1 cellular context compared by ENCODE assay signal in the genomic region with DNA sequence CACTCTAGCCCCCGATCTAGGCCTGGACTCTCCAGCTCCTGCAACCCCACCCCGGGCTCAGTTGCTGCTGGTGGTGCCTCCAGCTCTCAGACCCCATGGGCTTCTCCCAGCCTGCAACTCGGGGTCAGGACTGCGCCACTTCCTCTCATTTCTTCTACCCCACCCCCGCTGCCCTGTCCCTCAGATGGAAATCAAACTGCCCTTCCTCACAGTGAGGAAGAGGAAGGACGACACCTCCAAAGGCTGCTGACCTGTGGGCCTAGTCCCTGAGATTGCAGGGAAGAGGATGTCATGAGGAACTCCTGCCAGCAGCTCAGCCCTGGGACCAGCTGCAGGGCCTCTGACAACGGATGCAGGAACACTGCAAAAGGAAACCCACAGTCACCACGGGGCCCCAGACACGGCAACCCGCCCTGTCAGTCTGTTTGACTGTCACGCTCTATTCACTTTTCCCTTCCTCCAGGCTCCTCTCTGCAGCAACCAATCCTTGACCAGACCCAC.
A peak's percentile ranks its signal among the peaks of the same experiment; 100 is the strongest.
TF ChIP-seq lines count a peak whose summit lies in the region.

No MANE protein-coding gene starts in this region.

TF ChIP-seq in GM12878, 131 proteins besides CTCF, POLR2A, EP300 and RAD21 (continued from another document):
- TF ChIP-seq, protein P1, sequence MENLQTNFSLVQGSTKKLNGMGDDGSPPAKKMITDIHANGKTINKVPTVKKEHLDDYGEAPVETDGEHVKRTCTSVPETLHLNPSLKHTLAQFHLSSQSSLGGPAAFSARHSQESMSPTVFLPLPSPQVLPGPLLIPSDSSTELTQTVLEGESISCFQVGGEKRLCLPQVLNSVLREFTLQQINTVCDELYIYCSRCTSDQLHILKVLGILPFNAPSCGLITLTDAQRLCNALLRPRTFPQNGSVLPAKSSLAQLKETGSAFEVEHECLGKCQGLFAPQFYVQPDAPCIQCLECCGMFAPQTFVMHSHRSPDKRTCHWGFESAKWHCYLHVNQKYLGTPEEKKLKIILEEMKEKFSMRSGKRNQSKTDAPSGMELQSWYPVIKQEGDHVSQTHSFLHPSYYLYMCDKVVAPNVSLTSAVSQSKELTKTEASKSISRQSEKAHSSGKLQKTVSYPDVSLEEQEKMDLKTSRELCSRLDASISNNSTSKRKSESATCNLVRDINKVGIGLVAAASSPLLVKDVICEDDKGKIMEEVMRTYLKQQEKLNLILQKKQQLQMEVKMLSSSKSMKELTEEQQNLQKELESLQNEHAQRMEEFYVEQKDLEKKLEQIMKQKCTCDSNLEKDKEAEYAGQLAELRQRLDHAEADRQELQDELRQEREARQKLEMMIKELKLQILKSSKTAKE (IDR thresholded peaks at IDR 0.05; ENCODE audit: low read depth, poor library complexity, severe bottlenecking) = peak; percentile 26
- TF ChIP-seq JUNB (IDR thresholded peaks at IDR 0.05) (no peak), TAF1 (IDR thresholded peaks at IDR 0.05; ENCODE audit: borderline replicate concordance, low read depth, low read length) (peak; percentile 48; the same call in 1 of the 2 replicates), ZBTB11 (CRISPR knock-in tag; IDR thresholded peaks at IDR 0.05) (no peak), MXI1 (IDR thresholded peaks at IDR 0.05; ENCODE audit: low read depth, low read length) (peak; percentile 64), EED (IDR thresholded peaks at IDR 0.05; ENCODE audit: low read depth) (peak; percentile 93), SREBF2 (IDR thresholded peaks at IDR 0.05; ENCODE audit: low read length) (no peak), IKZF2 (IDR thresholded peaks at IDR 0.05) (peak; percentile 69 to 72), ATF2 (IDR thresholded peaks at IDR 0.05; ENCODE audit: low read length) (no peak; the same call in 1 of the 2 replicates), IKZF1 (conservative IDR thresholded peaks at IDR 0.05) (peak; percentile 63), NFIC (IDR thresholded peaks at IDR 0.05; ENCODE audit: low read depth, low read length) (peak; percentile 83), TCF3 (IDR thresholded peaks at IDR 0.05; ENCODE audit: borderline replicate concordance, insufficient read depth, low read depth, low read length) (peak; percentile 89), FOXM1 (IDR thresholded peaks at IDR 0.05; ENCODE audit: low read depth, low read length) (no peak), BMI1 (IDR thresholded peaks at IDR 0.05; ENCODE audit: borderline replicate concordance) (no peak), FOXK2 (IDR thresholded peaks at IDR 0.05) (no peak), ETV6 (conservative IDR thresholded peaks at IDR 0.05 in 1 of 2, IDR thresholded peaks at IDR 0.05 in 1 of 2; ENCODE audit: borderline replicate concordance in 1 of 2, low read depth in 1 of 2) (peak in 1 of 2 experiments; percentile 72; a peak in 1 of 4 replicates), TBL1XR1 (IDR thresholded peaks at IDR 0.05; ENCODE audit: low read depth, low read length) (peak; percentile 67; the same call in 1 of the 2 replicates), TCF12 (IDR thresholded peaks at IDR 0.05; ENCODE audit: low read depth, low read length) (peak; percentile 79; the same call in 1 of the 2 replicates), ZNF622 (IDR thresholded peaks at IDR 0.05) (no peak), ZNF24 (IDR thresholded peaks at IDR 0.05) (no peak), BCL11A (IDR thresholded peaks at IDR 0.05; ENCODE audit: low read depth, low read length) (peak; percentile 57; the same call in 1 of the 2 replicates), PAX5 (IDR thresholded peaks at IDR 0.05; ENCODE audit: borderline replicate concordance, low read depth, low read length) (peak; percentile 75; the same call in 1 of the 2 replicates), SPI1 (IDR thresholded peaks at IDR 0.05; ENCODE audit: borderline replicate concordance, insufficient read depth, low read depth, low read length) (peak; percentile 43), ZNF207 (IDR thresholded peaks at IDR 0.05; ENCODE audit: borderline replicate concordance) (no peak), MYC (IDR thresholded peaks at IDR 0.05; ENCODE audit: insufficient read depth, insufficient read length, insufficient replicate concordance, low read length, severe bottlenecking) (no peak), SMARCA5 (IDR thresholded peaks at IDR 0.05) (no peak), SP1 (IDR thresholded peaks at IDR 0.05; ENCODE audit: low read depth, low read length) (peak; percentile 33), CBFB (IDR thresholded peaks at IDR 0.05; ENCODE audit: low read depth) (peak; percentile 72; the same call in 1 of the 2 replicates), CREM (IDR thresholded peaks at IDR 0.05; ENCODE audit: low read depth) (peak; percentile 50; the same call in 1 of the 2 replicates), SMC3 (IDR thresholded peaks at IDR 0.05; ENCODE audit: borderline replicate concordance, low read length) (peak; percentile 10; the same call in 1 of the 2 replicates), SMAD5 (IDR thresholded peaks at IDR 0.05; ENCODE audit: low read depth) (no peak), MEF2A (IDR thresholded peaks at IDR 0.05; ENCODE audit: insufficient read depth, low read depth, low read length) (peak; percentile 63; the same call in 1 of the 2 replicates), MEF2B (IDR thresholded peaks at IDR 0.05; ENCODE audit: partially characterized antibody, poor library complexity, severe bottlenecking) (no peak), MAX (IDR thresholded peaks at IDR 0.05; ENCODE audit: low read depth, low read length) (0 out of 2 replicates have a peak, but pooled peaks have one; percentile 36)
- TF ChIP-seq, protein P2, sequence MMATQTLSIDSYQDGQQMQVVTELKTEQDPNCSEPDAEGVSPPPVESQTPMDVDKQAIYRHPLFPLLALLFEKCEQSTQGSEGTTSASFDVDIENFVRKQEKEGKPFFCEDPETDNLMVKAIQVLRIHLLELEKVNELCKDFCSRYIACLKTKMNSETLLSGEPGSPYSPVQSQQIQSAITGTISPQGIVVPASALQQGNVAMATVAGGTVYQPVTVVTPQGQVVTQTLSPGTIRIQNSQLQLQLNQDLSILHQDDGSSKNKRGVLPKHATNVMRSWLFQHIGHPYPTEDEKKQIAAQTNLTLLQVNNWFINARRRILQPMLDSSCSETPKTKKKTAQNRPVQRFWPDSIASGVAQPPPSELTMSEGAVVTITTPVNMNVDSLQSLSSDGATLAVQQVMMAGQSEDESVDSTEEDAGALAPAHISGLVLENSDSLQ (IDR thresholded peaks at IDR 0.05) = peak; percentile 88
- TF ChIP-seq, protein P3, sequence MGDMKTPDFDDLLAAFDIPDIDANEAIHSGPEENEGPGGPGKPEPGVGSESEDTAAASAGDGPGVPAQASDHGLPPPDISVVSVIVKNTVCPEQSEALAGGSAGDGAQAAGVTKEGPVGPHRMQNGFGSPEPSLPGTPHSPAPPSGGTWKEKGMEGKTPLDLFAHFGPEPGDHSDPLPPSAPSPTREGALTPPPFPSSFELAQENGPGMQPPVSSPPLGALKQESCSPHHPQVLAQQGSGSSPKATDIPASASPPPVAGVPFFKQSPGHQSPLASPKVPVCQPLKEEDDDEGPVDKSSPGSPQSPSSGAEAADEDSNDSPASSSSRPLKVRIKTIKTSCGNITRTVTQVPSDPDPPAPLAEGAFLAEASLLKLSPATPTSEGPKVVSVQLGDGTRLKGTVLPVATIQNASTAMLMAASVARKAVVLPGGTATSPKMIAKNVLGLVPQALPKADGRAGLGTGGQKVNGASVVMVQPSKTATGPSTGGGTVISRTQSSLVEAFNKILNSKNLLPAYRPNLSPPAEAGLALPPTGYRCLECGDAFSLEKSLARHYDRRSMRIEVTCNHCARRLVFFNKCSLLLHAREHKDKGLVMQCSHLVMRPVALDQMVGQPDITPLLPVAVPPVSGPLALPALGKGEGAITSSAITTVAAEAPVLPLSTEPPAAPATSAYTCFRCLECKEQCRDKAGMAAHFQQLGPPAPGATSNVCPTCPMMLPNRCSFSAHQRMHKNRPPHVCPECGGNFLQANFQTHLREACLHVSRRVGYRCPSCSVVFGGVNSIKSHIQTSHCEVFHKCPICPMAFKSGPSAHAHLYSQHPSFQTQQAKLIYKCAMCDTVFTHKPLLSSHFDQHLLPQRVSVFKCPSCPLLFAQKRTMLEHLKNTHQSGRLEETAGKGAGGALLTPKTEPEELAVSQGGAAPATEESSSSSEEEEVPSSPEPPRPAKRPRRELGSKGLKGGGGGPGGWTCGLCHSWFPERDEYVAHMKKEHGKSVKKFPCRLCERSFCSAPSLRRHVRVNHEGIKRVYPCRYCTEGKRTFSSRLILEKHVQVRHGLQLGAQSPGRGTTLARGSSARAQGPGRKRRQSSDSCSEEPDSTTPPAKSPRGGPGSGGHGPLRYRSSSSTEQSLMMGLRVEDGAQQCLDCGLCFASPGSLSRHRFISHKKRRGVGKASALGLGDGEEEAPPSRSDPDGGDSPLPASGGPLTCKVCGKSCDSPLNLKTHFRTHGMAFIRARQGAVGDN (IDR thresholded peaks at IDR 0.05) = 0 out of 2 replicates have a peak, but pooled peaks have one; percentile 18
